In genomic region chr19:13838071-13838942, GRCh38 we compare ENCODE assay signal across 9 cellular contexts. TPM values are rescaled to one million over a fixed set of nuclear protein-coding genes. Genes with fewer than 3 reads are reported as not detected.
DNase-seq lines count a peak whose midpoint lies in the region; ATAC-seq and TF ChIP-seq lines count a peak whose summit lies in the region.
"Had no signal": no experiment of that assay in that cellular context is flagged by ENCODE, and none has a peak within 500 bp of the region (broad histone marks: within the 10 kb centered on the region; RNA-seq: fewer than 3 reads in every experiment).

No MANE protein-coding gene starts in this region.

- H3K36me3 ChIP-seq in kidney epithelial cell (ENCODE audit: control insufficient read depth, insufficient read depth, low read length), result peaks cover 2% of the 10 kb centered on the region

- TF ChIP-seq POLR2A in GM18505 (IDR thresholded peaks at IDR 0.05; ENCODE audit: borderline replicate concordance, extremely low read depth, insufficient read depth, insufficient read length), result no peak

- H3K27ac Mint-ChIP-seq in T-helper 1 cell treated with Interleukin-12 subunit alpha and Interleukin-12 subunit beta and Interleukin-4 antibody, amounts not matched to agents 30 μg/mL and 1 μg/mL, for 36 hours, result peak overlapping the region; percentile 90
- H3K27ac Mint-ChIP-seq in activated naive CD8-positive, alpha-beta T cell treated with anti-CD3 and anti-CD28 coated beads, Interleukin-2, amount 10 ng/mL, durations not matched to agents 7 days and 5 days, result peak overlapping the region; percentile 96

- no peak for TF ChIP-seq CTCF in kidney epithelial cell (IDR thresholded peaks at IDR 0.05; ENCODE audit: insufficient read depth, low read length, poor library complexity, severe bottlenecking)

- no peaks in the 10 kb centered on the region for H3K27me3 ChIP-seq in kidney epithelial cell (ENCODE audit: control insufficient read depth, insufficient read depth, low read length)

- no peak for ATAC-seq in activated naive CD8-positive, alpha-beta T cell treated with anti-CD3 and anti-CD28 coated beads, Interleukin-2, amount 10 ng/mL, durations not matched to agents 7 days and 5 days (ENCODE audit: low read depth)
- no peak for ATAC-seq in GM18867 (IDR thresholded peaks at IDR 0.05; ENCODE audit: unreplicated experiment)
- no peak for ATAC-seq in GM18505 (IDR thresholded peaks at IDR 0.05; ENCODE audit: unreplicated experiment)

- H3K36me3 Mint-ChIP-seq in T-helper 1 cell treated with Interleukin-12 subunit alpha and Interleukin-12 subunit beta and Interleukin-4 antibody, amounts not matched to agents 30 μg/mL and 1 μg/mL, for 36 hours (ENCODE audit: low read depth), result peaks cover 22% of the 10 kb centered on the region
- peaks cover 32% of the 10 kb centered on the region for H3K36me3 Mint-ChIP-seq in activated naive CD8-positive, alpha-beta T cell treated with anti-CD3 and anti-CD28 coated beads, Interleukin-2, amount 10 ng/mL, durations not matched to agents 7 days and 5 days

- peaks cover 38% of the 10 kb centered on the region for H3K4me1 Mint-ChIP-seq in T-helper 1 cell treated with Interleukin-12 subunit alpha and Interleukin-12 subunit beta and Interleukin-4 antibody, amounts not matched to agents 30 μg/mL and 1 μg/mL, for 36 hours (ENCODE audit: low read depth)
- H3K4me1 Mint-ChIP-seq in activated naive CD8-positive, alpha-beta T cell treated with anti-CD3 and anti-CD28 coated beads, Interleukin-2, amount 10 ng/mL, durations not matched to agents 7 days and 5 days, result peaks cover 34% of the 10 kb centered on the region

- no peaks in the 10 kb centered on the region for H3K9me3 Mint-ChIP-seq in T-helper 1 cell treated with Interleukin-12 subunit alpha and Interleukin-12 subunit beta and Interleukin-4 antibody, amounts not matched to agents 30 μg/mL and 1 μg/mL, for 36 hours
- no peaks in the 10 kb centered on the region for H3K9me3 Mint-ChIP-seq in activated naive CD8-positive, alpha-beta T cell treated with anti-CD3 and anti-CD28 coated beads, Interleukin-2, amount 10 ng/mL, durations not matched to agents 7 days and 5 days

- no peaks in the 10 kb centered on the region for H3K27me3 Mint-ChIP-seq in T-helper 1 cell treated with Interleukin-12 subunit alpha and Interleukin-12 subunit beta and Interleukin-4 antibody, amounts not matched to agents 30 μg/mL and 1 μg/mL, for 36 hours (ENCODE audit: low read depth)
- no peaks in the 10 kb centered on the region for H3K27me3 Mint-ChIP-seq in activated naive CD8-positive, alpha-beta T cell treated with anti-CD3 and anti-CD28 coated beads, Interleukin-2, amount 10 ng/mL, durations not matched to agents 7 days and 5 days

- POLR2A ChIA-PET in activated naive CD8-positive, alpha-beta T cell treated with anti-CD3 and anti-CD28 coated beads, Interleukin-2, amount 10 ng/mL, durations not matched to agents 7 days and 5 days (lab: Charles Lee), result interaction anchor here (0.7 to 8.5 kb wide), 7 partner anchors 12 to 528 kb away, joined by 3 to 203 read pairs (median 81); partner anchors contain the start of gene ZSWIM4

- H3K4me3 ChIP-seq in kidney epithelial cell (ENCODE audit: low read depth, low read length), result peak overlapping the region; percentile 97

- DNase-seq in T-helper 1 cell, result no peak
- DNase-seq in activated naive CD8-positive, alpha-beta T cell treated with anti-CD3 and anti-CD28 coated beads, Interleukin-2, amount 10 ng/mL, durations not matched to agents 7 days and 5 days, result no peak
- DNase-seq in kidney epithelial cell (ENCODE audit: low read depth), result no peak
- no peak for DNase-seq in substantia nigra (lab: John Stamatoyannopoulos, UW)
- no peak for DNase-seq in NCI-H1417 (lab: John Stamatoyannopoulos, UW)
- DNase-seq: NCI-H1092 had no signal

- peak overlapping the region; percentile 93 for H3K4me3 Mint-ChIP-seq in T-helper 1 cell treated with Interleukin-12 subunit alpha and Interleukin-12 subunit beta and Interleukin-4 antibody, amounts not matched to agents 30 μg/mL and 1 μg/mL, for 36 hours
- peak overlapping the region; percentile 95 for H3K4me3 Mint-ChIP-seq in activated naive CD8-positive, alpha-beta T cell treated with anti-CD3 and anti-CD28 coated beads, Interleukin-2, amount 10 ng/mL, durations not matched to agents 7 days and 5 days

- H3K27ac ChIP-seq in substantia nigra (ENCODE audit: low read depth, low read length, poor library complexity, severe bottlenecking), result peak overlapping the region; percentile 79

RNA-seq across cellular contexts. Expression of gene NANOS3, which starts 38.6 kb away (rescaled TPM):
- total RNA-seq in activated naive CD8-positive, alpha-beta T cell treated with anti-CD3 and anti-CD28 coated beads, Interleukin-2, amount 10 ng/mL, durations not matched to agents 7 days and 5 days, result 1 to 10 TPM in 1 of 2 experiments, not detected in 1; 2.3 TPM
- 0.68 TPM in 1 of 2 replicates, not detected in the other for total RNA-seq in kidney epithelial cell

RNA-seq across cellular contexts. Expression of gene ZSWIM4, which starts 43.1 kb away (rescaled TPM):
- 1 to 10 TPM; 9.6 to 9.9 TPM for total RNA-seq in activated naive CD8-positive, alpha-beta T cell treated with anti-CD3 and anti-CD28 coated beads, Interleukin-2, amount 10 ng/mL, durations not matched to agents 7 days and 5 days
- total RNA-seq in kidney epithelial cell, result 25.7 and 25.9 TPM in 2 replicates
